Comparison of ENCODE assay signal across 27 cellular contexts in genomic region chr6:135633573-135633972, GRCh38.
A peak's percentile ranks its signal among the peaks of the same experiment; 100 is the strongest.
DNase-seq lines count a peak whose midpoint lies in the region; FAIRE-seq and TF ChIP-seq lines count a peak whose summit lies in the region.
"Had no signal": no experiment of that assay in that cellular context is flagged by ENCODE, and none has a peak within 500 bp of the region (broad histone marks: within the 10 kb centered on the region; RNA-seq: fewer than 3 reads in every experiment).

No MANE protein-coding gene starts in this region.

- no peak overlapping the region for H4K91ac ChIP-seq in H1 (replicated peaks; ENCODE audit: insufficient read length, low read length)

- in situ Hi-C loops in GM23248 (cut with MboI), result no loop called here

- DNase-seq in NCI-H2171 treated with DMSO at 0.1 percent for 48 hours (lab: John Stamatoyannopoulos, UW), result peak; percentile 6
- no peak for DNase-seq in NCI-H2171 (lab: John Stamatoyannopoulos, UW)
- DNase-seq in NCI-H1930 (lab: John Stamatoyannopoulos, UW), result peak; percentile 8 to 30
- DNase-seq in H1 (ENCODE audit: low read depth in 1 of 2, low spot score in 2 of 2), result no peak
- no peak for DNase-seq in activated T-cell treated with anti-CD3 and anti-CD28 coated beads, Interleukin-2, amount 50 U/mL, for 48 hours
- DNase-seq in islet precursor cell, result no peak
- DNase-seq in GM23248, result no peak
- DNase-seq: CD4-positive, CD25-positive, alpha-beta regulatory T cell; DMS53; HFFc6; MM.1S; NCI-H1436; NCI-H2029; NCI-H526; OCI-M1; SIG-M5; SK-N-SH; SW 1271 had no signal

- H3F3A ChIP-seq in GM23248 (ENCODE audit: insufficient read depth), result no peaks in the 10 kb centered on the region

- H3K36me3 ChIP-seq in H1 (ENCODE audit: control insufficient read depth in 2 of 4, insufficient read depth in 4 of 4, low read length in 3 of 4) (no peaks in the 10 kb centered on the region), GM23248 (ENCODE audit: low read depth) (no peaks in the 10 kb centered on the region)
- H3K36me3 ChIP-seq: BLaER1, HAP-1 had no signal

- TF ChIP-seq RAD21 in H1 (IDR thresholded peaks at IDR 0.05 in 1 of 2, conservative IDR thresholded peaks at IDR 0.05 in 1 of 2; ENCODE audit: low read depth in 2 of 2, low read length in 2 of 2), result no peak

- no peak overlapping the region for H3K4ac ChIP-seq in H1 (replicated peaks; ENCODE audit: insufficient read length, low read depth, low read length)

- H2BK20ac ChIP-seq in H1 (ENCODE audit: low read length), result no peak overlapping the region

- H4K20me1 ChIP-seq in H1 (replicated peaks in 1 of 2; ENCODE audit: control insufficient read depth in 1 of 2, insufficient read depth in 2 of 2, low read length in 2 of 2), result no peaks in the 10 kb centered on the region
- no peaks in the 10 kb centered on the region for H4K20me1 ChIP-seq in GM23248 (ENCODE audit: insufficient read depth)
- H4K20me1 ChIP-seq: BLaER1 had no signal

- no peak overlapping the region for H2AK5ac ChIP-seq in H1 (ENCODE audit: low read depth, low read length)

- no peaks in the 10 kb centered on the region for H3K9me3 Mint-ChIP-seq in nephron
- H3K9me3 Mint-ChIP-seq: GM23338, HFFc6, IgD-negative memory B cell had no signal

- no peak overlapping the region for H2BK15ac ChIP-seq in H1 (ENCODE audit: low read length)

- H3K9me3 ChIP-seq in H1 (ENCODE audit: insufficient read depth in 2 of 2, low read depth in 1 of 2, low read length in 1 of 2) (no peaks in the 10 kb centered on the region), GM23248 (ENCODE audit: low read depth) (no peaks in the 10 kb centered on the region)
- H3K9me3 ChIP-seq: BLaER1, HAP-1, SK-N-SH had no signal

- no peaks in the 10 kb centered on the region for H3K36me3 Mint-ChIP-seq in nephron (ENCODE audit: low read depth)
- H3K36me3 Mint-ChIP-seq: CD4-positive, CD25-positive, alpha-beta regulatory T cell had no signal

- H3K56ac ChIP-seq in H1 (replicated peaks; ENCODE audit: insufficient read length, low read depth, low read length), result no peak overlapping the region

- peak overlapping the region; percentile 38 to 77 (median 69) for H3K27ac Mint-ChIP-seq in nephron
- H3K27ac Mint-ChIP-seq: CD4-positive, CD25-positive, alpha-beta regulatory T cell; GM23338; HFFc6; IgD-negative memory B cell; T-helper 1 cell treated with Interleukin-12 subunit alpha and Interleukin-12 subunit beta and Interleukin-4 antibody, amounts not matched to agents 30 μg/mL and 1 μg/mL, for 36 hours had no signal

- H3K4me1 ChIP-seq in H1 (replicated peaks in 1 of 4; ENCODE audit: control insufficient read depth in 3 of 4, insufficient read depth in 4 of 4, low read length in 3 of 4) (no peaks in the 10 kb centered on the region), GM23248 (ENCODE audit: insufficient read depth) (no peaks in the 10 kb centered on the region)
- H3K4me1 ChIP-seq: BLaER1, HAP-1 had no signal

- H3K14ac ChIP-seq in H1 (ENCODE audit: insufficient read length), result no peak overlapping the region

- no peaks in the 10 kb centered on the region for H3K79me1 ChIP-seq in H1 (ENCODE audit: low read depth, low read length)

- H3K23ac ChIP-seq in H1 (ENCODE audit: insufficient read length), result no peak overlapping the region

- no peak overlapping the region for H4K8ac ChIP-seq in H1 (ENCODE audit: extremely low read depth, insufficient read depth, low read length)

- H3K4me2 ChIP-seq in H1 (ENCODE audit: insufficient read depth in 1 of 2, low read depth in 2 of 2, low read length in 2 of 2) (no peak overlapping the region), GM23248 (ENCODE audit: unreplicated experiment) (no peak overlapping the region)
- H3K4me2 ChIP-seq: BLaER1, GM23338, KMS-11, SK-N-SH had no signal

- no peaks in the 10 kb centered on the region for H3K23me2 ChIP-seq in H1 (ENCODE audit: low read depth, low read length)

- H3K4me3 ChIP-seq in H1 (ENCODE audit: extremely low read depth in 1 of 4, insufficient read depth in 2 of 4, low read depth in 3 of 4, low read length in 4 of 4) (no peak overlapping the region), GM23248 (no peak overlapping the region)
- H3K4me3 ChIP-seq: BLaER1, GM23338, HAP-1 had no signal

- H3K27ac ChIP-seq in H1 (ENCODE audit: low read depth, low read length), result no peak overlapping the region
- no peak overlapping the region for H3K27ac ChIP-seq in GM23248
- H3K27ac ChIP-seq: BLaER1, KMS-11 had no signal

- no peak overlapping the region for H2BK5ac ChIP-seq in H1 (ENCODE audit: low read depth, low read length)

- H2BK120ac ChIP-seq in H1 (replicated peaks; ENCODE audit: low read depth, low read length), result no peak overlapping the region

- peaks cover 24% of the 10 kb centered on the region for H3K4me1 Mint-ChIP-seq in nephron
- H3K4me1 Mint-ChIP-seq: CD4-positive, CD25-positive, alpha-beta regulatory T cell; IgD-negative memory B cell had no signal

- POLR2A ChIA-PET in H1 (lab: Charles Lee; ENCODE audit: partially characterized antibody), result no interaction called here

- H3K27me3 Mint-ChIP-seq in nephron (ENCODE audit: low read depth), result peaks cover 7% of the 10 kb centered on the region

- peak overlapping the region; percentile 36; the same call in 1 of the 2 replicates for H2AFZ ChIP-seq in H1 (ENCODE audit: low read length)
- no peak overlapping the region for H2AFZ ChIP-seq in GM23248
- H2AFZ ChIP-seq: GM23338 had no signal

- H3K4me3 Mint-ChIP-seq in nephron, result no peak overlapping the region
- H3K4me3 Mint-ChIP-seq: CD4-positive, CD25-positive, alpha-beta regulatory T cell; GM23338; HFFc6; IgD-negative memory B cell; T-helper 1 cell treated with Interleukin-12 subunit alpha and Interleukin-12 subunit beta and Interleukin-4 antibody, amounts not matched to agents 30 μg/mL and 1 μg/mL, for 36 hours had no signal

- CTCF ChIA-PET in H1 (lab: Charles Lee; ENCODE audit: partially characterized antibody), result interaction anchor here (0.5 to 1.3 kb wide), 2 partner anchors 127 to 563 kb away, joined by 4 to 6 read pairs; no protein-coding TSS in a partner anchor

- TF ChIP-seq CTCF in H1 (IDR thresholded peaks at IDR 0.05; ENCODE audit: control extremely low read depth in 1 of 3, insufficient read depth in 1 of 3, low read depth in 1 of 3, low read length in 3 of 3) (no peak), nephron (IDR thresholded peaks at IDR 0.05; ENCODE audit: unreplicated experiment in 3 of 3) (no peak)

- TF ChIP-seq POLR2A in H1 (IDR thresholded peaks at IDR 0.05; ENCODE audit: control extremely low read depth in 1 of 2, low read depth in 2 of 2, low read length in 2 of 2), result no peak

- no peaks in the 10 kb centered on the region for H3K9me2 ChIP-seq in GM23248 (ENCODE audit: insufficient read depth)
- H3K9me2 ChIP-seq: SK-N-SH had no signal

- H3K18ac ChIP-seq in H1 (ENCODE audit: extremely low read depth, low read length), result no peak overlapping the region

- H3K79me2 ChIP-seq in H1 (ENCODE audit: control insufficient read depth in 1 of 2, insufficient read depth in 2 of 2, low read length in 2 of 2), result no peaks in the 10 kb centered on the region
- H3K79me2 ChIP-seq in GM23248 (ENCODE audit: insufficient read depth), result no peaks in the 10 kb centered on the region

- H3K27me3 ChIP-seq in H1 (replicated peaks in 1 of 4; ENCODE audit: control insufficient read depth in 3 of 4, extremely low read depth in 1 of 4, insufficient read depth in 3 of 4, low read length in 3 of 4) (no peaks in the 10 kb centered on the region), GM23248 (replicated peaks; ENCODE audit: insufficient read depth) (no peaks in the 10 kb centered on the region)
- H3K27me3 ChIP-seq: BLaER1 had no signal

- no peak for FAIRE-seq in H1 (lab: Jason Lieb, UNC)
- FAIRE-seq: A204.1, RCC 7860 had no signal

- H4K5ac ChIP-seq in H1 (ENCODE audit: insufficient read length, low read depth, low read length), result no peak overlapping the region

- H3K9ac ChIP-seq in H1 (replicated peaks in 1 of 4; ENCODE audit: extremely low read depth in 1 of 4, low read depth in 3 of 4, low read length in 3 of 4) (no peak overlapping the region), GM23248 (no peak overlapping the region)
- H3K9ac ChIP-seq: BLaER1, KMS-11, SK-N-SH had no signal

- no peak overlapping the region for H2BK12ac ChIP-seq in H1 (ENCODE audit: low read depth, low read length)

- no peak for TF ChIP-seq EP300 in H1 (IDR thresholded peaks at IDR 0.05; ENCODE audit: borderline replicate concordance in 1 of 2, low read depth in 2 of 2, low read length in 2 of 2)

- WGBS in H1 (ENCODE audit: extremely low coverage in 1 of 2, insufficient coverage in 1 of 2, insufficient read length in 1 of 2, insufficient replicate concordance in 2 of 2, low coverage in 1 of 2, low lambda C conversion rate in 2 of 2, missing lambda C conversion rate in 1 of 2), 2 experiments, result 89% methylated on average over 2 of the region's 2 CpGs; no CpG with 5 or more reads in 1 of the 2 experiments
- WGBS in GM23248 (ENCODE audit: low coverage in 1 of 2, low lambda C conversion rate in 2 of 2, missing lambda C conversion rate in 2 of 2), 2 experiments, result 55 to 57% methylated on average over 2 of the region's 2 CpGs

TF ChIP-seq in H1, 55 proteins besides CTCF, POLR2A, EP300 and RAD21:
- no peak for TF ChIP-seq SP4 (IDR thresholded peaks at IDR 0.05; ENCODE audit: low read length)
- no peak for TF ChIP-seq TEAD4 (IDR thresholded peaks at IDR 0.05; ENCODE audit: low read depth, low read length)
- no peak for TF ChIP-seq MAFK (IDR thresholded peaks at IDR 0.05; ENCODE audit: low read depth, low read length)
- TF ChIP-seq KDM4A (IDR thresholded peaks at IDR 0.05; ENCODE audit: low read depth, low read length, severe bottlenecking), result no peak
- TF ChIP-seq CBX5 (IDR thresholded peaks at IDR 0.05; ENCODE audit: low read depth, low read length), result no peak
- TF ChIP-seq NRF1 (IDR thresholded peaks at IDR 0.05; ENCODE audit: low read depth, low read length), result no peak
- no peak for TF ChIP-seq CBX8 (IDR thresholded peaks at IDR 0.05; ENCODE audit: borderline replicate concordance, low read depth, low read length)
- no peak for TF ChIP-seq ATF2 (IDR thresholded peaks at IDR 0.05; ENCODE audit: low read length)

Comparison
In these comparisons a context has a peak if more than half of its experiments do, and no peak if none do; other contexts are left out.
1. DNase-seq: peak in NCI-H2171 treated with DMSO at 0.1 percent for 48 hours (single experiment) and NCI-H1930 (2 of 2); none in NCI-H2171 (single experiment), H1 (0 of 2), activated T-cell treated with anti-CD3 and anti-CD28 coated beads, Interleukin-2, amount 50 U/mL, for 48 hours (0 of 2), islet precursor cell (single experiment) and GM23248 (single experiment).